In the genomic region with DNA sequence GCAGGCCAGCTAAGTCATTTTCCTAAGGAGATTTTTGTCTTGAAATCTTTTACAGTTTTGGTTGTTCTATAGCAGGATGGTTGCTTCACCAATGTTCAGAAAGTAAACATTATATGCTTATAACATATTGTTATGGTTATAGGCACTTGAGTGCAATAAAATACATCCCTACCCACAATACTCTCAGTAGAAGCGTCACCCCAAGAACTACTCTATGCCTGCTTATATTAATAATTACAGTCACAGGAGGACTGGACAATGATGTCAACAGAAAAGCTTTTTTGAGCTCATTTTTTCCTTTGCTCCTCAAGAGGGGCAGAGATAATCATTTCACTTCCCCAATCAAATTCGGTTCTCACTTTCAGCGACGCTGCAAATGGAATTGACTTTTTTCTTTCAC, we compare ENCODE assay signal across 1 cellular context.
TF ChIP-seq lines count a peak whose summit lies in the region.

No MANE protein-coding gene starts in this region.

TF ChIP-seq in H1, 55 proteins besides CTCF, POLR2A, EP300 and RAD21 (continued from another document):
- TF ChIP-seq, protein P1, sequence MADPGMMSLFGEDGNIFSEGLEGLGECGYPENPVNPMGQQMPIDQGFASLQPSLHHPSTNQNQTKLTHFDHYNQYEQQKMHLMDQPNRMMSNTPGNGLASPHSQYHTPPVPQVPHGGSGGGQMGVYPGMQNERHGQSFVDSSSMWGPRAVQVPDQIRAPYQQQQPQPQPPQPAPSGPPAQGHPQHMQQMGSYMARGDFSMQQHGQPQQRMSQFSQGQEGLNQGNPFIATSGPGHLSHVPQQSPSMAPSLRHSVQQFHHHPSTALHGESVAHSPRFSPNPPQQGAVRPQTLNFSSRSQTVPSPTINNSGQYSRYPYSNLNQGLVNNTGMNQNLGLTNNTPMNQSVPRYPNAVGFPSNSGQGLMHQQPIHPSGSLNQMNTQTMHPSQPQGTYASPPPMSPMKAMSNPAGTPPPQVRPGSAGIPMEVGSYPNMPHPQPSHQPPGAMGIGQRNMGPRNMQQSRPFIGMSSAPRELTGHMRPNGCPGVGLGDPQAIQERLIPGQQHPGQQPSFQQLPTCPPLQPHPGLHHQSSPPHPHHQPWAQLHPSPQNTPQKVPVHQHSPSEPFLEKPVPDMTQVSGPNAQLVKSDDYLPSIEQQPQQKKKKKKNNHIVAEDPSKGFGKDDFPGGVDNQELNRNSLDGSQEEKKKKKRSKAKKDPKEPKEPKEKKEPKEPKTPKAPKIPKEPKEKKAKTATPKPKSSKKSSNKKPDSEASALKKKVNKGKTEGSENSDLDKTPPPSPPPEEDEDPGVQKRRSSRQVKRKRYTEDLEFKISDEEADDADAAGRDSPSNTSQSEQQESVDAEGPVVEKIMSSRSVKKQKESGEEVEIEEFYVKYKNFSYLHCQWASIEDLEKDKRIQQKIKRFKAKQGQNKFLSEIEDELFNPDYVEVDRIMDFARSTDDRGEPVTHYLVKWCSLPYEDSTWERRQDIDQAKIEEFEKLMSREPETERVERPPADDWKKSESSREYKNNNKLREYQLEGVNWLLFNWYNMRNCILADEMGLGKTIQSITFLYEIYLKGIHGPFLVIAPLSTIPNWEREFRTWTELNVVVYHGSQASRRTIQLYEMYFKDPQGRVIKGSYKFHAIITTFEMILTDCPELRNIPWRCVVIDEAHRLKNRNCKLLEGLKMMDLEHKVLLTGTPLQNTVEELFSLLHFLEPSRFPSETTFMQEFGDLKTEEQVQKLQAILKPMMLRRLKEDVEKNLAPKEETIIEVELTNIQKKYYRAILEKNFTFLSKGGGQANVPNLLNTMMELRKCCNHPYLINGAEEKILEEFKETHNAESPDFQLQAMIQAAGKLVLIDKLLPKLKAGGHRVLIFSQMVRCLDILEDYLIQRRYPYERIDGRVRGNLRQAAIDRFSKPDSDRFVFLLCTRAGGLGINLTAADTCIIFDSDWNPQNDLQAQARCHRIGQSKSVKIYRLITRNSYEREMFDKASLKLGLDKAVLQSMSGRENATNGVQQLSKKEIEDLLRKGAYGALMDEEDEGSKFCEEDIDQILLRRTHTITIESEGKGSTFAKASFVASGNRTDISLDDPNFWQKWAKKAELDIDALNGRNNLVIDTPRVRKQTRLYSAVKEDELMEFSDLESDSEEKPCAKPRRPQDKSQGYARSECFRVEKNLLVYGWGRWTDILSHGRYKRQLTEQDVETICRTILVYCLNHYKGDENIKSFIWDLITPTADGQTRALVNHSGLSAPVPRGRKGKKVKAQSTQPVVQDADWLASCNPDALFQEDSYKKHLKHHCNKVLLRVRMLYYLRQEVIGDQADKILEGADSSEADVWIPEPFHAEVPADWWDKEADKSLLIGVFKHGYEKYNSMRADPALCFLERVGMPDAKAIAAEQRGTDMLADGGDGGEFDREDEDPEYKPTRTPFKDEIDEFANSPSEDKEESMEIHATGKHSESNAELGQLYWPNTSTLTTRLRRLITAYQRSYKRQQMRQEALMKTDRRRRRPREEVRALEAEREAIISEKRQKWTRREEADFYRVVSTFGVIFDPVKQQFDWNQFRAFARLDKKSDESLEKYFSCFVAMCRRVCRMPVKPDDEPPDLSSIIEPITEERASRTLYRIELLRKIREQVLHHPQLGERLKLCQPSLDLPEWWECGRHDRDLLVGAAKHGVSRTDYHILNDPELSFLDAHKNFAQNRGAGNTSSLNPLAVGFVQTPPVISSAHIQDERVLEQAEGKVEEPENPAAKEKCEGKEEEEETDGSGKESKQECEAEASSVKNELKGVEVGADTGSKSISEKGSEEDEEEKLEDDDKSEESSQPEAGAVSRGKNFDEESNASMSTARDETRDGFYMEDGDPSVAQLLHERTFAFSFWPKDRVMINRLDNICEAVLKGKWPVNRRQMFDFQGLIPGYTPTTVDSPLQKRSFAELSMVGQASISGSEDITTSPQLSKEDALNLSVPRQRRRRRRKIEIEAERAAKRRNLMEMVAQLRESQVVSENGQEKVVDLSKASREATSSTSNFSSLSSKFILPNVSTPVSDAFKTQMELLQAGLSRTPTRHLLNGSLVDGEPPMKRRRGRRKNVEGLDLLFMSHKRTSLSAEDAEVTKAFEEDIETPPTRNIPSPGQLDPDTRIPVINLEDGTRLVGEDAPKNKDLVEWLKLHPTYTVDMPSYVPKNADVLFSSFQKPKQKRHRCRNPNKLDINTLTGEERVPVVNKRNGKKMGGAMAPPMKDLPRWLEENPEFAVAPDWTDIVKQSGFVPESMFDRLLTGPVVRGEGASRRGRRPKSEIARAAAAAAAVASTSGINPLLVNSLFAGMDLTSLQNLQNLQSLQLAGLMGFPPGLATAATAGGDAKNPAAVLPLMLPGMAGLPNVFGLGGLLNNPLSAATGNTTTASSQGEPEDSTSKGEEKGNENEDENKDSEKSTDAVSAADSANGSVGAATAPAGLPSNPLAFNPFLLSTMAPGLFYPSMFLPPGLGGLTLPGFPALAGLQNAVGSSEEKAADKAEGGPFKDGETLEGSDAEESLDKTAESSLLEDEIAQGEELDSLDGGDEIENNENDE (IDR thresholded peaks at IDR 0.05; ENCODE audit: insufficient replicate concordance, low read length) = no peak
- no peak for TF ChIP-seq SIX5 (IDR thresholded peaks at IDR 0.05; ENCODE audit: low read depth, low read length)
- no peak for TF ChIP-seq GTF2F1 (IDR thresholded peaks at IDR 0.05; ENCODE audit: borderline replicate concordance, low read depth, low read length)
- TF ChIP-seq SP4 (IDR thresholded peaks at IDR 0.05; ENCODE audit: low read length) = no peak
- no peak for TF ChIP-seq EGR1 (IDR thresholded peaks at IDR 0.05; ENCODE audit: borderline replicate concordance, low read depth, low read length)
- TF ChIP-seq SAP30 (IDR thresholded peaks at IDR 0.05; ENCODE audit: insufficient read depth, insufficient replicate concordance, low read length) = no peak
- TF ChIP-seq TAF1 (IDR thresholded peaks at IDR 0.05; ENCODE audit: low read depth, low read length) = no peak
- TF ChIP-seq SIRT6 (IDR thresholded peaks at IDR 0.05; ENCODE audit: low read length) = no peak
- no peak for TF ChIP-seq RNF2 (IDR thresholded peaks at IDR 0.05; ENCODE audit: borderline replicate concordance, low read depth, low read length, missing control alignments, poor library complexity, severe bottlenecking)
